Comparison of ENCODE assay signal across 1 cellular context in genomic region chr14:22558221-22558913, GRCh38.
TF ChIP-seq lines count a peak whose summit lies in the region.

No MANE protein-coding gene starts in this region.

TF ChIP-seq in HepG2, 621 proteins besides CTCF, POLR2A, EP300 and RAD21 (continued from another document and continues in another):
- TF ChIP-seq ZNF281 (CRISPR knock-in tag; IDR thresholded peaks at IDR 0.05; ENCODE audit: borderline replicate concordance) (no peak), SRSF4 (IDR thresholded peaks at IDR 0.05; ENCODE audit: low read depth, low read length, poor library complexity, severe bottlenecking) (no peak), U2AF1 (optimal IDR thresholded peaks at IDR 0.05; ENCODE audit: low read depth, low read length) (no peak), HDAC6 (IDR thresholded peaks at IDR 0.05; ENCODE audit: low read depth, low read length) (no peak), ZNF891 (CRISPR knock-in tag; IDR thresholded peaks at IDR 0.05) (peak; percentile 69; the same call in 1 of the 2 replicates), PHF8 (CRISPR knock-in tag; IDR thresholded peaks at IDR 0.05) (0 out of 2 replicates have a peak, but pooled peaks have one; percentile 44), HNRNPL (IDR thresholded peaks at IDR 0.05; ENCODE audit: low read depth, low read length) (peak; percentile 76; the same call in 1 of the 2 replicates), SOX6 (IDR thresholded peaks at IDR 0.05) (no peak), SOX6 (CRISPR knock-in tag; IDR thresholded peaks at IDR 0.05) (no peak), NFE2L1 (CRISPR knock-in tag; IDR thresholded peaks at IDR 0.05; ENCODE audit: borderline replicate concordance) (peak; percentile 85), ETS1 (CRISPR knock-in tag; IDR thresholded peaks at IDR 0.05) (no peak), ZNF274 (CRISPR knock-in tag; IDR thresholded peaks at IDR 0.05) (no peak), CBX1 (IDR thresholded peaks at IDR 0.05; ENCODE audit: low read depth) (no peak), ZNF570 (CRISPR knock-in tag; IDR thresholded peaks at IDR 0.05; ENCODE audit: borderline replicate concordance) (peak; percentile 18; the same call in 1 of the 2 replicates), ARID5B (CRISPR knock-in tag; IDR thresholded peaks at IDR 0.05) (no peak), ATF3 (CRISPR knock-in tag; IDR thresholded peaks at IDR 0.05) (0 out of 2 replicates have a peak, but pooled peaks have one; percentile 16), ZNF674 (CRISPR knock-in tag; IDR thresholded peaks at IDR 0.05; ENCODE audit: low read depth) (no peak), MZF1 (CRISPR knock-in tag; IDR thresholded peaks at IDR 0.05; ENCODE audit: borderline replicate concordance) (no peak), GABPB1 (CRISPR knock-in tag; IDR thresholded peaks at IDR 0.05) (peak; percentile 64), POLR2G (IDR thresholded peaks at IDR 0.05; ENCODE audit: low read depth, low read length) (no peak), ZSCAN31 (CRISPR knock-in tag; IDR thresholded peaks at IDR 0.05; ENCODE audit: low read depth) (no peak), CEBPB (IDR thresholded peaks at IDR 0.05; ENCODE audit: borderline replicate concordance, low read depth, low read length) (no peak), ZNF883 (CRISPR knock-in tag; IDR thresholded peaks at IDR 0.05; ENCODE audit: not compliant biosample characterization) (peak; percentile 43), TEAD2 (CRISPR knock-in tag; IDR thresholded peaks at IDR 0.05) (no peak), ZNF260 (CRISPR knock-in tag; IDR thresholded peaks at IDR 0.05; ENCODE audit: borderline replicate concordance, low read depth) (no peak), ETV5 (CRISPR knock-in tag; IDR thresholded peaks at IDR 0.05; ENCODE audit: borderline replicate concordance) (no peak), ZFP41 (CRISPR knock-in tag; IDR thresholded peaks at IDR 0.05; ENCODE audit: borderline replicate concordance) (0 out of 2 replicates have a peak, but pooled peaks have one; percentile 16), ZNF557 (CRISPR knock-in tag; IDR thresholded peaks at IDR 0.05) (no peak), ZNF83 (CRISPR knock-in tag; IDR thresholded peaks at IDR 0.05; ENCODE audit: borderline replicate concordance) (peak; percentile 73; the same call in 1 of the 2 replicates), CSRNP1 (CRISPR knock-in tag; IDR thresholded peaks at IDR 0.05) (peak; percentile 47; the same call in 1 of the 2 replicates), ZNF609 (CRISPR knock-in tag; IDR thresholded peaks at IDR 0.05; ENCODE audit: borderline replicate concordance) (0 out of 2 replicates have a peak, but pooled peaks have one; percentile 44), ZNF329 (CRISPR knock-in tag; IDR thresholded peaks at IDR 0.05; ENCODE audit: low read depth) (no peak), HOMEZ (CRISPR knock-in tag; IDR thresholded peaks at IDR 0.05; ENCODE audit: low read depth) (no peak), ZFYVE20 (CRISPR knock-in tag; IDR thresholded peaks at IDR 0.05; ENCODE audit: borderline replicate concordance, low read depth) (no peak), KAT7 (CRISPR knock-in tag; IDR thresholded peaks at IDR 0.05; ENCODE audit: borderline replicate concordance) (0 out of 2 replicates have a peak, but pooled peaks have one; percentile 60), NFIB (CRISPR knock-in tag; IDR thresholded peaks at IDR 0.05; ENCODE audit: borderline replicate concordance) (no peak), KDM2A (CRISPR knock-in tag; IDR thresholded peaks at IDR 0.05; ENCODE audit: borderline replicate concordance, low read depth) (peak; percentile 41; the same call in 1 of the 2 replicates), YY1 (IDR thresholded peaks at IDR 0.05; ENCODE audit: insufficient read depth, insufficient replicate concordance, low read depth, low read length) (peak; percentile 45), ZNF879 (CRISPR knock-in tag; IDR thresholded peaks at IDR 0.05) (no peak; the same call in 1 of the 2 replicates), ZMAT5 (CRISPR knock-in tag; IDR thresholded peaks at IDR 0.05; ENCODE audit: borderline replicate concordance, low read depth) (no peak), HOXA9 (CRISPR knock-in tag; IDR thresholded peaks at IDR 0.05; ENCODE audit: borderline replicate concordance) (no peak), HNRNPK (IDR thresholded peaks at IDR 0.05; ENCODE audit: low read depth, low read length, poor library complexity, severe bottlenecking) (no peak), FOXP1 (IDR thresholded peaks at IDR 0.05) (no peak), FOXP1 (CRISPR knock-in tag; IDR thresholded peaks at IDR 0.05) (no peak), PLSCR1 (CRISPR knock-in tag; IDR thresholded peaks at IDR 0.05; ENCODE audit: borderline replicate concordance) (no peak), ZNF703 (CRISPR knock-in tag; IDR thresholded peaks at IDR 0.05; ENCODE audit: borderline replicate concordance) (no peak)
